In the genomic region with DNA sequence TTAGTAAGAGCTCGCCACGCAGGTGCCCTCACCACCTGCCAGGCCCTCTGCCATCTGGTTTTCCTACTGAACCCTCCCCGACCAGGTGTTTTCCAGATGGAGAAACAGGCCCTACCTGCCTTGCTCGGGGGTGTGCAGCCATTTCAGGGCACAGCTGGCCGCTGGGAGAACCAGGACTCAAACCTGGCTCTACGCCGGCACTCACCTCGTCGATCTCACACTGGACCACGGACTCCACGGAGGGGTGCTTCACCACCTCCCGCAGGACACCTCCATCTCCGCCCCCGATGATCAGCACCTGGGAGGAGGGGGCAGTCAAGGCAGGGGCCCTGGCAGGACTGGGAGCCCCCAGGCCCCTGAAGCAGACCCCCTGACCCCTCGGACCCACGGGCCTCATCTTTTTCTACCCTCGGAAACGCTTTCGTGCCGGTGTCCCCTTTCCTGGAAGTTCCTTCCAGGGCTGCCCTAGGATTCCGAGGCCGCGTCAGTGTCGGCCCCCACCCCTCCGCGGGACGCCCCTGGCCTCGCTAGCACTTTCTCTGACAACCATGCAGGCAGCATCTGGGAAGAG, we compare ENCODE assay signal across 9 cellular contexts. TPM values are rescaled to one million over a fixed set of nuclear protein-coding genes. Genes with fewer than 3 reads are reported as not detected.
DNase-seq lines count a peak whose midpoint lies in the region; ATAC-seq and TF ChIP-seq lines count a peak whose summit lies in the region.
"Had no signal": no experiment of that assay in that cellular context is flagged by ENCODE, and none has a peak within 500 bp of the region (broad histone marks: within the 10 kb centered on the region; RNA-seq: fewer than 3 reads in every experiment).

No MANE protein-coding gene starts in this region.

- no peaks in the 10 kb centered on the region for H3K27me3 ChIP-seq in foreskin keratinocyte

- H3K4me1 Mint-ChIP-seq in stimulated activated effector memory CD8-positive, alpha-beta T cell treated with anti-CD3 and anti-CD28 coated beads, Interleukin-12 subunit alpha, Interleukin-12 subunit beta, amount 100 ng/mL, for 72 hours: peaks cover 54% of the 10 kb centered on the region

- ATAC-seq in foreskin keratinocyte: peak; percentile 7
- no peak for ATAC-seq in stimulated activated effector memory CD8-positive, alpha-beta T cell treated with anti-CD3 and anti-CD28 coated beads, Interleukin-12 subunit alpha, Interleukin-12 subunit beta, amount 100 ng/mL, for 72 hours
- no peak for ATAC-seq in GM21360 (IDR thresholded peaks at IDR 0.05; ENCODE audit: unreplicated experiment)

- peak overlapping the region; percentile 11 for H3K27ac ChIP-seq in foreskin keratinocyte

- H3K36me3 Mint-ChIP-seq in stimulated activated effector memory CD8-positive, alpha-beta T cell treated with anti-CD3 and anti-CD28 coated beads, Interleukin-12 subunit alpha, Interleukin-12 subunit beta, amount 100 ng/mL, for 72 hours: peaks cover 79% of the 10 kb centered on the region

- H3K27ac Mint-ChIP-seq in stimulated activated effector memory CD8-positive, alpha-beta T cell treated with anti-CD3 and anti-CD28 coated beads, Interleukin-12 subunit alpha, Interleukin-12 subunit beta, amount 100 ng/mL, for 72 hours: peak overlapping the region; percentile 95

- peak overlapping the region; percentile 97 for H3K4me3 Mint-ChIP-seq in stimulated activated effector memory CD8-positive, alpha-beta T cell treated with anti-CD3 and anti-CD28 coated beads, Interleukin-12 subunit alpha, Interleukin-12 subunit beta, amount 100 ng/mL, for 72 hours

- H3K9me3 Mint-ChIP-seq in stimulated activated effector memory CD8-positive, alpha-beta T cell treated with anti-CD3 and anti-CD28 coated beads, Interleukin-12 subunit alpha, Interleukin-12 subunit beta, amount 100 ng/mL, for 72 hours: no peaks in the 10 kb centered on the region

- no peaks in the 10 kb centered on the region for H3K4me1 ChIP-seq in foreskin keratinocyte

- DNase-seq in NCI-H82 (lab: John Stamatoyannopoulos, UW) (peak; percentile 28), NCI-H82 treated with DMSO at 0.1 percent for 48 hours (lab: John Stamatoyannopoulos, UW; ENCODE audit: unreplicated experiment) (no peak), RPMI8226 (peak; percentile 83), foreskin keratinocyte (no peak), dedifferentiated amniotic fluid mesenchymal stem cell (ENCODE audit: extremely low spot score) (no peak)
- no peak for DNase-seq in stimulated activated effector memory CD8-positive, alpha-beta T cell treated with anti-CD3 and anti-CD28 coated beads, Interleukin-12 subunit alpha, Interleukin-12 subunit beta, amount 100 ng/mL, for 72 hours (ENCODE audit: low spot score in 2 of 2)
- DNase-seq in effector CD4-positive, alpha-beta T cell: no peak

- no peak for TF ChIP-seq CTCF in foreskin keratinocyte (conservative IDR thresholded peaks at IDR 0.05)

RNA-seq across cellular contexts. Expression of a gene that starts 1.1 kb away (rescaled TPM):
- 153 and 166 TPM in 2 replicates for total RNA-seq in foreskin keratinocyte
- 243 and 245 TPM in 2 replicates for polyA plus RNA-seq in foreskin keratinocyte

RNA-seq across cellular contexts. Expression of a gene that starts 11.6 kb away (rescaled TPM):
- total RNA-seq in foreskin keratinocyte: 0.07 and 0.24 TPM in 2 replicates
- 0.11 TPM in 1 of 2 replicates, not detected in the other for polyA plus RNA-seq in foreskin keratinocyte
- total RNA-seq: subcutaneous adipose tissue had no signal

RNA-seq across cellular contexts. Expression of a gene that starts 41.0 kb away (rescaled TPM):
- 76.9 and 82.5 TPM in 2 replicates for total RNA-seq in foreskin keratinocyte
- polyA plus RNA-seq in foreskin keratinocyte: 47.9 and 58.2 TPM in 2 replicates

RNA-seq across cellular contexts. Expression of a gene that starts 46.2 kb away (rescaled TPM):
- 155 and 178 TPM in 2 replicates for total RNA-seq in foreskin keratinocyte
- polyA plus RNA-seq in foreskin keratinocyte: 101 and 125 TPM in 2 replicates

Comparison
In these comparisons a context has a peak if more than half of its experiments do, and no peak if none do; other contexts are left out.
1. DNase-seq: peak in NCI-H82 (single experiment) and RPMI8226 (single experiment); none in NCI-H82 treated with DMSO at 0.1 percent for 48 hours (single experiment), foreskin keratinocyte (0 of 2), stimulated activated effector memory CD8-positive, alpha-beta T cell treated with anti-CD3 and anti-CD28 coated beads, Interleukin-12 subunit alpha, Interleukin-12 subunit beta, amount 100 ng/mL, for 72 hours (0 of 2), effector CD4-positive, alpha-beta T cell (single experiment) and dedifferentiated amniotic fluid mesenchymal stem cell (single experiment).